Comparison of ENCODE assay signal across 2 cellular contexts in genomic region chr9:134211811-134212460, GRCh38.
TF ChIP-seq lines count a peak whose summit lies in the region.

No MANE protein-coding gene starts in this region.

TF ChIP-seq in liver, 16 proteins besides CTCF, POLR2A, EP300 and RAD21:
- no peak for TF ChIP-seq ATF3 (IDR thresholded peaks at IDR 0.05)
- TF ChIP-seq GABPA (IDR thresholded peaks at IDR 0.05 in 1 of 2, conservative IDR thresholded peaks at IDR 0.05 in 1 of 2): no peak
- no peak for TF ChIP-seq SP1 (IDR thresholded peaks at IDR 0.05)
- no peak for TF ChIP-seq REST (IDR thresholded peaks at IDR 0.05)
- TF ChIP-seq JUND (IDR thresholded peaks at IDR 0.05): no peak
- no peak for TF ChIP-seq FOXA2 (IDR thresholded peaks at IDR 0.05)
- TF ChIP-seq YY1 (IDR thresholded peaks at IDR 0.05): no peak
- no peak for TF ChIP-seq HNF4G (IDR thresholded peaks at IDR 0.05)
- TF ChIP-seq NR2F2 (IDR thresholded peaks at IDR 0.05): no peak
- no peak for TF ChIP-seq EGR1 (IDR thresholded peaks at IDR 0.05; ENCODE audit: low read depth in 2 of 2)
- no peak for TF ChIP-seq TAF1 (conservative IDR thresholded peaks at IDR 0.05)
- TF ChIP-seq ZBTB33 (IDR thresholded peaks at IDR 0.05): no peak
- no peak for TF ChIP-seq MAX (IDR thresholded peaks at IDR 0.05)
TF ChIP-seq in liver: peak in this region for 0.

TF ChIP-seq in HepG2, 621 proteins besides CTCF, POLR2A, EP300 and RAD21:
- TF ChIP-seq SMAD3 (CRISPR knock-in tag; IDR thresholded peaks at IDR 0.05) (no peak), ZNF546 (CRISPR knock-in tag; conservative IDR thresholded peaks at IDR 0.05) (no peak), ZNF20 (CRISPR knock-in tag; IDR thresholded peaks at IDR 0.05) (no peak), EEA1 (CRISPR knock-in tag; IDR thresholded peaks at IDR 0.05; ENCODE audit: borderline replicate concordance) (no peak), KLF6 (CRISPR knock-in tag; IDR thresholded peaks at IDR 0.05) (no peak), ZBTB40 (IDR thresholded peaks at IDR 0.05) (no peak), ZBTB40 (CRISPR knock-in tag; IDR thresholded peaks at IDR 0.05) (no peak), TRIM22 (IDR thresholded peaks at IDR 0.05) (no peak), ZFP36 (IDR thresholded peaks at IDR 0.05; ENCODE audit: borderline replicate concordance, low read depth, low read length, partially characterized antibody) (no peak), SMAD9 (CRISPR knock-in tag; IDR thresholded peaks at IDR 0.05) (no peak), FLYWCH1 (CRISPR knock-in tag; IDR thresholded peaks at IDR 0.05) (no peak), TARDBP (CRISPR knock-in tag; IDR thresholded peaks at IDR 0.05) (no peak), ZBTB46 (CRISPR knock-in tag; IDR thresholded peaks at IDR 0.05; ENCODE audit: borderline replicate concordance) (no peak), NFRKB (IDR thresholded peaks at IDR 0.05) (no peak), ZNF468 (CRISPR knock-in tag; IDR thresholded peaks at IDR 0.05) (no peak), PAX8 (CRISPR knock-in tag; IDR thresholded peaks at IDR 0.05; ENCODE audit: borderline replicate concordance) (no peak), LBX2 (CRISPR knock-in tag; IDR thresholded peaks at IDR 0.05; ENCODE audit: borderline replicate concordance) (no peak), PRPF4 (IDR thresholded peaks at IDR 0.05; ENCODE audit: low read depth, low read length, poor library complexity, severe bottlenecking) (no peak), SAP130 (CRISPR knock-in tag; IDR thresholded peaks at IDR 0.05; ENCODE audit: low read depth) (no peak), MTA1 (CRISPR knock-in tag; IDR thresholded peaks at IDR 0.05; ENCODE audit: borderline replicate concordance) (no peak), PREB (CRISPR knock-in tag; IDR thresholded peaks at IDR 0.05) (no peak)
